In the genomic region with DNA sequence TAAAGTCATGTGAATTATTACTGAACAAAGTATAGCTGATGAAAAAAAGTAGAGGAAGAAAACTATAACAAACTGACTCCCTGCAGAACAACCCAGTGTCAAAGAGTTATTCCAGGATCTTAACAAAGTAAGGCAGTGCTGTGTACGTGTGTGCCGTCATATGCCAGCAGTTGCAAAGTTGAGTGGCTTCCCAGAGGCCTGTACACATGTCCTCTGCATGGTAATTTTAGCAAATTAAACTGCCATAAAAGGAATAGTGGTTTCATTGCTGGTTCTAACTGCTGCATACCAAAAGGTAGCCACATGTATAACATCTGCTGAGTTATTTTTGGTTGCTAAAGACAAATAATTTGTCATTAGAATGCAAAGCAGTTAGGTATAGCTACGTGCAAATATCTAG, we compare ENCODE assay signal across 13 cellular contexts. TPM values are rescaled to one million over a fixed set of nuclear protein-coding genes. Genes with fewer than 3 reads are reported as not detected.
DNase-seq lines count a peak whose midpoint lies in the region; ATAC-seq and TF ChIP-seq lines count a peak whose summit lies in the region.
"Had no signal": no experiment of that assay in that cellular context is flagged by ENCODE, and none has a peak within 500 bp of the region (broad histone marks: within the 10 kb centered on the region; RNA-seq: fewer than 3 reads in every experiment).

No MANE protein-coding gene starts in this region.

- CTCF ChIA-PET in CD4-positive, alpha-beta memory T cell (lab: Charles Lee; ENCODE audit: partially characterized antibody), result interaction anchor here (1.5 to 2.8 kb wide), 4 partner anchors 10 to 101 kb away, joined by 3 to 12 read pairs (median 6); no protein-coding TSS in a partner anchor

- no peak overlapping the region for H3K4me3 ChIP-seq in CD4-positive, alpha-beta memory T cell (ENCODE audit: low read length in 2 of 2)
- H3K4me3 ChIP-seq in SJCRH30, result no peak overlapping the region
- H3K4me3 ChIP-seq: left ventricle myocardium inferior, skin epidermis, thyroid gland had no signal

- POLR2A ChIA-PET in CD4-positive, alpha-beta memory T cell (lab: Charles Lee; ENCODE audit: partially characterized antibody), result interaction anchor here (0.6 to 3.6 kb wide), 7 partner anchors 8 to 91 kb away, joined by 3 to 19 read pairs (median 4); a partner anchor contains a TSS

- H3K27me3 ChIP-seq in CD4-positive, alpha-beta memory T cell (ENCODE audit: insufficient read depth, low read length), result no peaks in the 10 kb centered on the region
- no peaks in the 10 kb centered on the region for H3K27me3 ChIP-seq in SJCRH30
- H3K27me3 ChIP-seq: thyroid gland had no signal

- intact Hi-C loops in CD4-positive, alpha-beta memory T cell (cut with micrococcal nuclease), result no loop called here

- H3K27ac Mint-ChIP-seq in CD4-positive, alpha-beta memory T cell, result peak overlapping the region; percentile 7 to 85 (median 77)
- H3K27ac Mint-ChIP-seq in naive B cell, result peak overlapping the region in 4 of 6 donors; percentile 78 to 94 (median 88)

- no peaks in the 10 kb centered on the region for H3K27me3 Mint-ChIP-seq in CD4-positive, alpha-beta memory T cell
- no peaks in the 10 kb centered on the region for H3K27me3 Mint-ChIP-seq in naive B cell

- peak; percentile 60 for TF ChIP-seq POLR2A in Raji (IDR thresholded peaks at IDR 0.05; ENCODE audit: insufficient read depth, low read depth, low read length)

- DNase-seq in CD4-positive, alpha-beta memory T cell, result no peak
- no peak for DNase-seq in naive B cell
- no peak for DNase-seq in SJCRH30
- DNase-seq in NCI-H2081 treated with DMSO at 0.1 percent for 48 hours (lab: John Stamatoyannopoulos, UW), result no peak
- no peak for DNase-seq in stimulated activated CD4-positive, alpha-beta T cell treated with anti-CD3 and anti-CD28 coated beads, Interleukin-4, amount 100 ng/mL, for 24 hours
- DNase-seq: activated CD4-positive, alpha-beta T cell treated with anti-CD3 and anti-CD28 coated beads for 48 hours; left ventricle myocardium inferior; OCI-M1; thyroid gland had no signal

- peaks cover 47 to 72% of the 10 kb centered on the region in 2 donors for H3K36me3 Mint-ChIP-seq in CD4-positive, alpha-beta memory T cell
- peaks cover 4 to 28% of the 10 kb centered on the region in 2 donors for H3K36me3 Mint-ChIP-seq in naive B cell

- no peaks in the 10 kb centered on the region for H3K9me3 ChIP-seq in CD4-positive, alpha-beta memory T cell (ENCODE audit: control insufficient read depth in 1 of 2, low read length in 2 of 2)
- no peaks in the 10 kb centered on the region for H3K9me3 ChIP-seq in SJCRH30 (replicated peaks)
- H3K9me3 ChIP-seq: left ventricle myocardium inferior, thyroid gland had no signal

- H3K36me3 ChIP-seq in CD4-positive, alpha-beta memory T cell (ENCODE audit: insufficient read depth, low read length), result peaks cover 23% of the 10 kb centered on the region
- H3K36me3 ChIP-seq in SJCRH30, result no peaks in the 10 kb centered on the region
- H3K36me3 ChIP-seq: left ventricle myocardium inferior, thyroid gland had no signal

- H3K27ac ChIP-seq in CD4-positive, alpha-beta memory T cell (ENCODE audit: low read depth, low read length), result no peak overlapping the region
- no peak overlapping the region for H3K27ac ChIP-seq in SJCRH30
- H3K27ac ChIP-seq: HL-60, left ventricle myocardium inferior, skin epidermis, thyroid gland had no signal

- peak; percentile 51 for ATAC-seq in GM18868 (IDR thresholded peaks at IDR 0.05; ENCODE audit: unreplicated experiment)
- ATAC-seq in naive B cell (ENCODE audit: low read depth in 2 of 2), result peak in 1 of 2 donors; percentile 34

- peaks cover 92% of the 10 kb centered on the region for H3K4me1 ChIP-seq in CD4-positive, alpha-beta memory T cell (ENCODE audit: insufficient read depth, low read length)
- H3K4me1 ChIP-seq in SJCRH30, result peaks cover 6% of the 10 kb centered on the region
- H3K4me1 ChIP-seq: left ventricle myocardium inferior, thyroid gland had no signal

- H3K4me3 Mint-ChIP-seq in CD4-positive, alpha-beta memory T cell, result peak overlapping the region in 7 of 8 donors; percentile 17 to 66 (median 22)
- peak overlapping the region in 6 of 8 donors; percentile 9 to 58 (median 38) for H3K4me3 Mint-ChIP-seq in naive B cell

- H3K4me1 Mint-ChIP-seq in CD4-positive, alpha-beta memory T cell, result peaks cover 72 to 94% (median 83%) of the 10 kb centered on the region in 4 donors
- peaks cover 67 to 80% (median 71%) of the 10 kb centered on the region in 3 donors for H3K4me1 Mint-ChIP-seq in naive B cell

- H3K9me3 Mint-ChIP-seq in CD4-positive, alpha-beta memory T cell, result no peaks in the 10 kb centered on the region
- H3K9me3 Mint-ChIP-seq in naive B cell, result no peaks in the 10 kb centered on the region

RNA-seq across cellular contexts. Expression of a gene that starts 44.8 kb away (rescaled TPM):
- 100 to 1,000 TPM; 420 to 432 TPM for total RNA-seq in CD4-positive, alpha-beta memory T cell
- polyA plus RNA-seq in CD4-positive, alpha-beta memory T cell, result 100 to 1,000 TPM; 431 to 458 TPM
- 100 to 1,000 TPM; 464 to 666 (median 484) TPM for polyA plus RNA-seq in naive B cell (ENCODE audit: low read depth in 6 of 6)
- total RNA-seq in SJCRH30 (2014; rRNA removed; shearing (Covaris generic)), result 3.0 and 3.9 TPM in 2 replicates

Comparison
In these comparisons a context has a peak if more than half of its experiments do, and no peak if none do; other contexts are left out.
1. RNA of a gene that starts 44.8 kb away (total RNA-seq): 420 to 432 TPM in CD4-positive, alpha-beta memory T cell; 3.0 to 3.9 TPM in SJCRH30; every median in the first group is over 10 times any median in the second.